ENCODE assay signal across 1 cellular context in the genomic region with DNA sequence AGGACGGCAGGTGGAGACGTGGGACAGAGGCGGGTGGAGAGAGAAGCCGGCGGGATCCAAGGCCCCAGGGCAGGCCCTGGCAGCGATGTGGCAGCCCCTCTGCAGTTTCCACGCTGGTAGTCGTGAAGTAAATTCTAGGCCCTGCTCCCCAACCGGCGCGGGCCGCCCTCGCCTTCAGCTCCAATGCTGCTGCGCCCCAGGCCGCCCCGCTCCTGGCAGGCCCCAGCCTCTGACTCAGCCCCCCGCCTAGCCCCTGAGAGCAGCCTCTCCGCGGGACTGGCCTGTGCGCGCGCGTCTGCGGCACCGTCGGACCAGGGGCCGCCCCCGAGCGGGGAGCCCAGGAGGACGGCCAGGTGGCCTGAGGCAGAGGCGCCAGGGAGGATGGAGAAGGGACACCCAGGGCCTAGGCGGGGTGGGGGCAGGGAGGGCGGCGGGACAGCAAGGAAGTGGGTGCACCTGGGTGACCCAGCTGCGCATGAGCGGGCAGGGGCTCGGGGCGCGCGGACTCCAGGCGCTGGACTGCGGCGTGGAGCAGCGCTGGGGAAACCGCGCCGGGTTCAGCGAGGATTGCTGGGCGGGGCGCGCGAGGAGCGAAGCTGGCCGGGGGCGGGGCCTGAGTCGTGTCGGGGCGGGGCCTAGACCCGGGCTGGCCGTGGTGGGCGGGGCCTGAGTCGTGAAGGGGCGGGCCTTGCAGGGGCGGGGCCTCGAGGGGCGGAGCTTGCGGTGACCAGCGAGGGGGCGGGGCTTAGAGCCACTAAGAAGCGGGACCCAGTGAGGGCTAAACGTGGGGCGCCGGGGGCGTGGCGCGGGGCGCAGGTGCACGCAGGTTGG.
TF ChIP-seq lines count a peak whose summit lies in the region.

No MANE protein-coding gene starts in this region.

TF ChIP-seq in HepG2, 621 proteins besides CTCF, POLR2A, EP300 and RAD21 (continued from another document and continues in another):
- TF ChIP-seq, protein P1, sequence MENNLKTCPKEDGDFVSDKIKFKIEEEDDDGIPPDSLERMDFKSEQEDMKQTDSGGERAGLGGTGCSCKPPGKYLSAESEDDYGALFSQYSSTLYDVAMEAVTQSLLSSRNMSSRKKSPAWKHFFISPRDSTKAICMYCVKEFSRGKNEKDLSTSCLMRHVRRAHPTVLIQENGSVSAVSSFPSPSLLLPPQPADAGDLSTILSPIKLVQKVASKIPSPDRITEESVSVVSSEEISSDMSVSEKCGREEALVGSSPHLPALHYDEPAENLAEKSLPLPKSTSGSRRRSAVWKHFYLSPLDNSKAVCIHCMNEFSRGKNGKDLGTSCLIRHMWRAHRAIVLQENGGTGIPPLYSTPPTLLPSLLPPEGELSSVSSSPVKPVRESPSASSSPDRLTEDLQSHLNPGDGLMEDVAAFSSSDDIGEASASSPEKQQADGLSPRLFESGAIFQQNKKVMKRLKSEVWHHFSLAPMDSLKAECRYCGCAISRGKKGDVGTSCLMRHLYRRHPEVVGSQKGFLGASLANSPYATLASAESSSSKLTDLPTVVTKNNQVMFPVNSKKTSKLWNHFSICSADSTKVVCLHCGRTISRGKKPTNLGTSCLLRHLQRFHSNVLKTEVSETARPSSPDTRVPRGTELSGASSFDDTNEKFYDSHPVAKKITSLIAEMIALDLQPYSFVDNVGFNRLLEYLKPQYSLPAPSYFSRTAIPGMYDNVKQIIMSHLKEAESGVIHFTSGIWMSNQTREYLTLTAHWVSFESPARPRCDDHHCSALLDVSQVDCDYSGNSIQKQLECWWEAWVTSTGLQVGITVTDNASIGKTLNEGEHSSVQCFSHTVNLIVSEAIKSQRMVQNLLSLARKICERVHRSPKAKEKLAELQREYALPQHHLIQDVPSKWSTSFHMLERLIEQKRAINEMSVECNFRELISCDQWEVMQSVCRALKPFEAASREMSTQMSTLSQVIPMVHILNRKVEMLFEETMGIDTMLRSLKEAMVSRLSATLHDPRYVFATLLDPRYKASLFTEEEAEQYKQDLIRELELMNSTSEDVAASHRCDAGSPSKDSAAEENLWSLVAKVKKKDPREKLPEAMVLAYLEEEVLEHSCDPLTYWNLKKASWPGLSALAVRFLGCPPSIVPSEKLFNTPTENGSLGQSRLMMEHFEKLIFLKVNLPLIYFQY (CRISPR knock-in tag; IDR thresholded peaks at IDR 0.05; ENCODE audit: borderline replicate concordance): no peak
- no peak for TF ChIP-seq ZNF746 (CRISPR knock-in tag; IDR thresholded peaks at IDR 0.05)
- no peak for TF ChIP-seq SRSF4 (IDR thresholded peaks at IDR 0.05; ENCODE audit: low read depth, low read length, poor library complexity, severe bottlenecking)
- no peak; the same call in 1 of the 2 replicates for TF ChIP-seq RFXAP (CRISPR knock-in tag; IDR thresholded peaks at IDR 0.05; ENCODE audit: borderline replicate concordance)
- peak; percentile 68; the same call in 1 of the 2 replicates for TF ChIP-seq HDAC1 (CRISPR knock-in tag; IDR thresholded peaks at IDR 0.05)
- TF ChIP-seq RXRB (CRISPR knock-in tag; IDR thresholded peaks at IDR 0.05; ENCODE audit: borderline replicate concordance): no peak
- TF ChIP-seq, protein P2, sequence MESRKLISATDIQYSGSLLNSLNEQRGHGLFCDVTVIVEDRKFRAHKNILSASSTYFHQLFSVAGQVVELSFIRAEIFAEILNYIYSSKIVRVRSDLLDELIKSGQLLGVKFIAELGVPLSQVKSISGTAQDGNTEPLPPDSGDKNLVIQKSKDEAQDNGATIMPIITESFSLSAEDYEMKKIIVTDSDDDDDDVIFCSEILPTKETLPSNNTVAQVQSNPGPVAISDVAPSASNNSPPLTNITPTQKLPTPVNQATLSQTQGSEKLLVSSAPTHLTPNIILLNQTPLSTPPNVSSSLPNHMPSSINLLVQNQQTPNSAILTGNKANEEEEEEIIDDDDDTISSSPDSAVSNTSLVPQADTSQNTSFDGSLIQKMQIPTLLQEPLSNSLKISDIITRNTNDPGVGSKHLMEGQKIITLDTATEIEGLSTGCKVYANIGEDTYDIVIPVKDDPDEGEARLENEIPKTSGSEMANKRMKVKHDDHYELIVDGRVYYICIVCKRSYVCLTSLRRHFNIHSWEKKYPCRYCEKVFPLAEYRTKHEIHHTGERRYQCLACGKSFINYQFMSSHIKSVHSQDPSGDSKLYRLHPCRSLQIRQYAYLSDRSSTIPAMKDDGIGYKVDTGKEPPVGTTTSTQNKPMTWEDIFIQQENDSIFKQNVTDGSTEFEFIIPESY (CRISPR knock-in tag; IDR thresholded peaks at IDR 0.05): no peak
- peak; percentile 21; the same call in 1 of the 2 replicates for TF ChIP-seq TARDBP (CRISPR knock-in tag; IDR thresholded peaks at IDR 0.05)
- no peak for TF ChIP-seq NCOA1 (CRISPR knock-in tag; IDR thresholded peaks at IDR 0.05)
- TF ChIP-seq ZNF614 (CRISPR knock-in tag; IDR thresholded peaks at IDR 0.05; ENCODE audit: borderline replicate concordance): no peak; the same call in 1 of the 2 replicates
- TF ChIP-seq, protein P3, sequence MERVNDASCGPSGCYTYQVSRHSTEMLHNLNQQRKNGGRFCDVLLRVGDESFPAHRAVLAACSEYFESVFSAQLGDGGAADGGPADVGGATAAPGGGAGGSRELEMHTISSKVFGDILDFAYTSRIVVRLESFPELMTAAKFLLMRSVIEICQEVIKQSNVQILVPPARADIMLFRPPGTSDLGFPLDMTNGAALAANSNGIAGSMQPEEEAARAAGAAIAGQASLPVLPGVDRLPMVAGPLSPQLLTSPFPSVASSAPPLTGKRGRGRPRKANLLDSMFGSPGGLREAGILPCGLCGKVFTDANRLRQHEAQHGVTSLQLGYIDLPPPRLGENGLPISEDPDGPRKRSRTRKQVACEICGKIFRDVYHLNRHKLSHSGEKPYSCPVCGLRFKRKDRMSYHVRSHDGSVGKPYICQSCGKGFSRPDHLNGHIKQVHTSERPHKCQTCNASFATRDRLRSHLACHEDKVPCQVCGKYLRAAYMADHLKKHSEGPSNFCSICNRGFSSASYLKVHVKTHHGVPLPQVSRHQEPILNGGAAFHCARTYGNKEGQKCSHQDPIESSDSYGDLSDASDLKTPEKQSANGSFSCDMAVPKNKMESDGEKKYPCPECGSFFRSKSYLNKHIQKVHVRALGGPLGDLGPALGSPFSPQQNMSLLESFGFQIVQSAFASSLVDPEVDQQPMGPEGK (CRISPR knock-in tag; IDR thresholded peaks at IDR 0.05): peak; percentile 80
- TF ChIP-seq RFX1 (IDR thresholded peaks at IDR 0.05): no peak
- TF ChIP-seq NR2F2 (IDR thresholded peaks at IDR 0.05; ENCODE audit: borderline replicate concordance, low read depth): no peak
- TF ChIP-seq RBM22 (optimal IDR thresholded peaks at IDR 0.05; ENCODE audit: low read length): no peak
- TF ChIP-seq ZSCAN29 (CRISPR knock-in tag; conservative IDR thresholded peaks at IDR 0.05): no peak
- peak; percentile 62; the same call in 1 of the 2 replicates for TF ChIP-seq ZNF317 (CRISPR knock-in tag; IDR thresholded peaks at IDR 0.05)
- TF ChIP-seq AGO2 (optimal IDR thresholded peaks at IDR 0.05; ENCODE audit: low read depth, low read length): peak; percentile 93
- TF ChIP-seq, protein P4, sequence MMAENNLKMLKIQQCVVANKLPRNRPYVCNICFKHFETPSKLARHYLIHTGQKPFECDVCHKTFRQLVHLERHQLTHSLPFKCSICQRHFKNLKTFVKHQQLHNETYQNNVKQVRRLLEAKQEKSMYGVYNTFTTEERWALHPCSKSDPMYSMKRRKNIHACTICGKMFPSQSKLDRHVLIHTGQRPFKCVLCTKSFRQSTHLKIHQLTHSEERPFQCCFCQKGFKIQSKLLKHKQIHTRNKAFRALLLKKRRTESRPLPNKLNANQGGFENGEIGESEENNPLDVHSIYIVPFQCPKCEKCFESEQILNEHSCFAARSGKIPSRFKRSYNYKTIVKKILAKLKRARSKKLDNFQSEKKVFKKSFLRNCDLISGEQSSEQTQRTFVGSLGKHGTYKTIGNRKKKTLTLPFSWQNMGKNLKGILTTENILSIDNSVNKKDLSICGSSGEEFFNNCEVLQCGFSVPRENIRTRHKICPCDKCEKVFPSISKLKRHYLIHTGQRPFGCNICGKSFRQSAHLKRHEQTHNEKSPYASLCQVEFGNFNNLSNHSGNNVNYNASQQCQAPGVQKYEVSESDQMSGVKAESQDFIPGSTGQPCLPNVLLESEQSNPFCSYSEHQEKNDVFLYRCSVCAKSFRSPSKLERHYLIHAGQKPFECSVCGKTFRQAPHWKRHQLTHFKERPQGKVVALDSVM (CRISPR knock-in tag; IDR thresholded peaks at IDR 0.05): peak; percentile 40; the same call in 1 of the 2 replicates
- TF ChIP-seq, protein P5, sequence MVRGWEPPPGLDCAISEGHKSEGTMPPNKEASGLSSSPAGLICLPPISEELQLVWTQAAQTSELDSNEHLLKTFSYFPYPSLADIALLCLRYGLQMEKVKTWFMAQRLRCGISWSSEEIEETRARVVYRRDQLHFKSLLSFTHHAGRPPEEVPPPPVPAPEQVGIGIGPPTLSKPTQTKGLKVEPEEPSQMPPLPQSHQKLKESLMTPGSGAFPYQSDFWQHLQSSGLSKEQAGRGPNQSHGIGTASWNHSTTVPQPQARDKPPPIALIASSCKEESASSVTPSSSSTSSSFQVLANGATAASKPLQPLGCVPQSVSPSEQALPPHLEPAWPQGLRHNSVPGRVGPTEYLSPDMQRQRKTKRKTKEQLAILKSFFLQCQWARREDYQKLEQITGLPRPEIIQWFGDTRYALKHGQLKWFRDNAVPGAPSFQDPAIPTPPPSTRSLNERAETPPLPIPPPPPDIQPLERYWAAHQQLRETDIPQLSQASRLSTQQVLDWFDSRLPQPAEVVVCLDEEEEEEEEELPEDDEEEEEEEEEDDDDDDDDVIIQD (CRISPR knock-in tag; IDR thresholded peaks at IDR 0.05; ENCODE audit: low read depth): peak; percentile 36
- TF ChIP-seq ZNF558 (CRISPR knock-in tag; IDR thresholded peaks at IDR 0.05; ENCODE audit: borderline replicate concordance): no peak
- TF ChIP-seq ZFP62 (CRISPR knock-in tag; IDR thresholded peaks at IDR 0.05): no peak
- TF ChIP-seq ZKSCAN8 (CRISPR knock-in tag; IDR thresholded peaks at IDR 0.05; ENCODE audit: borderline replicate concordance): no peak
- TF ChIP-seq SNAI1 (CRISPR knock-in tag; IDR thresholded peaks at IDR 0.05; ENCODE audit: borderline replicate concordance): no peak
- 0 out of 2 replicates have a peak, but pooled peaks have one; percentile 91 for TF ChIP-seq ZNF672 (CRISPR knock-in tag; IDR thresholded peaks at IDR 0.05)
- peak; percentile 40 for TF ChIP-seq YY1 (IDR thresholded peaks at IDR 0.05; ENCODE audit: insufficient read depth, insufficient replicate concordance, low read depth, low read length)
- TF ChIP-seq, protein P6, sequence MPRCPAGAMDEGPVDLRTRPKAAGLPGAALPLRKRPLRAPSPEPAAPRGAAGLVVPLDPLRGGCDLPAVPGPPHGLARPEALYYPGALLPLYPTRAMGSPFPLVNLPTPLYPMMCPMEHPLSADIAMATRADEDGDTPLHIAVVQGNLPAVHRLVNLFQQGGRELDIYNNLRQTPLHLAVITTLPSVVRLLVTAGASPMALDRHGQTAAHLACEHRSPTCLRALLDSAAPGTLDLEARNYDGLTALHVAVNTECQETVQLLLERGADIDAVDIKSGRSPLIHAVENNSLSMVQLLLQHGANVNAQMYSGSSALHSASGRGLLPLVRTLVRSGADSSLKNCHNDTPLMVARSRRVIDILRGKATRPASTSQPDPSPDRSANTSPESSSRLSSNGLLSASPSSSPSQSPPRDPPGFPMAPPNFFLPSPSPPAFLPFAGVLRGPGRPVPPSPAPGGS (CRISPR knock-in tag; IDR thresholded peaks at IDR 0.05): peak; percentile 88
- TF ChIP-seq SRSF1 (optimal IDR thresholded peaks at IDR 0.05; ENCODE audit: low read depth, low read length): peak; percentile 30
- no peak for TF ChIP-seq CBX2 (IDR thresholded peaks at IDR 0.05; ENCODE audit: low read depth, low read length)
- TF ChIP-seq CBX2 (CRISPR knock-in tag; IDR thresholded peaks at IDR 0.05; ENCODE audit: low read depth): 0 out of 2 replicates have a peak, but pooled peaks have one; percentile 38
- TF ChIP-seq, protein P7, sequence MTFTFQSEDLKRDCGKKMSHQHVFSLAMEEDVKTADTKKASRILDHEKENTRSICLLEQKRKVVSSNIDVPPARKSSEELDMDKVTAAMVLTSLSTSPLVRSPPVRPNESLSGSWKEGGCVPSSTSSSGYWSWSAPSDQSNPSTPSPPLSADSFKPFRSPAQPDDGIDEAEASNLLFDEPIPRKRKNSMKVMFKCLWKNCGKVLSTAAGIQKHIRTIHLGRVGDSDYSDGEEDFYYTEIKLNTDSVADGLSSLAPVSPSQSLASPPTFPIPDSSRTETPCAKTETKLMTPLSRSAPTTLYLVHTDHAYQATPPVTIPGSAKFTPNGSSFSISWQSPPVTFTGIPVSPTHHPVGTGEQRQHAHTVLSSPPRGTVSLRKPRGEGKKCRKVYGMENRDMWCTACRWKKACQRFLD (CRISPR knock-in tag; IDR thresholded peaks at IDR 0.05; ENCODE audit: borderline replicate concordance): peak; percentile 91; the same call in 1 of the 2 replicates
- TF ChIP-seq HOXD1 (CRISPR knock-in tag; IDR thresholded peaks at IDR 0.05): 0 out of 2 replicates have a peak, but pooled peaks have one; percentile 28
- TF ChIP-seq ZNF629 (CRISPR knock-in tag; conservative IDR thresholded peaks at IDR 0.05): no peak; the same call in 1 of the 2 replicates
- TF ChIP-seq, protein P8, sequence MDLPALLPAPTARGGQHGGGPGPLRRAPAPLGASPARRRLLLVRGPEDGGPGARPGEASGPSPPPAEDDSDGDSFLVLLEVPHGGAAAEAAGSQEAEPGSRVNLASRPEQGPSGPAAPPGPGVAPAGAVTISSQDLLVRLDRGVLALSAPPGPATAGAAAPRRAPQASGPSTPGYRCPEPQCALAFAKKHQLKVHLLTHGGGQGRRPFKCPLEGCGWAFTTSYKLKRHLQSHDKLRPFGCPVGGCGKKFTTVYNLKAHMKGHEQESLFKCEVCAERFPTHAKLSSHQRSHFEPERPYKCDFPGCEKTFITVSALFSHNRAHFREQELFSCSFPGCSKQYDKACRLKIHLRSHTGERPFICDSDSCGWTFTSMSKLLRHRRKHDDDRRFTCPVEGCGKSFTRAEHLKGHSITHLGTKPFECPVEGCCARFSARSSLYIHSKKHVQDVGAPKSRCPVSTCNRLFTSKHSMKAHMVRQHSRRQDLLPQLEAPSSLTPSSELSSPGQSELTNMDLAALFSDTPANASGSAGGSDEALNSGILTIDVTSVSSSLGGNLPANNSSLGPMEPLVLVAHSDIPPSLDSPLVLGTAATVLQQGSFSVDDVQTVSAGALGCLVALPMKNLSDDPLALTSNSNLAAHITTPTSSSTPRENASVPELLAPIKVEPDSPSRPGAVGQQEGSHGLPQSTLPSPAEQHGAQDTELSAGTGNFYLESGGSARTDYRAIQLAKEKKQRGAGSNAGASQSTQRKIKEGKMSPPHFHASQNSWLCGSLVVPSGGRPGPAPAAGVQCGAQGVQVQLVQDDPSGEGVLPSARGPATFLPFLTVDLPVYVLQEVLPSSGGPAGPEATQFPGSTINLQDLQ (CRISPR knock-in tag; IDR thresholded peaks at IDR 0.05): no peak
- TF ChIP-seq ZNF678 (CRISPR knock-in tag; IDR thresholded peaks at IDR 0.05): no peak
- TF ChIP-seq IRF2 (CRISPR knock-in tag; IDR thresholded peaks at IDR 0.05): peak; percentile 77
- TF ChIP-seq, protein P9, sequence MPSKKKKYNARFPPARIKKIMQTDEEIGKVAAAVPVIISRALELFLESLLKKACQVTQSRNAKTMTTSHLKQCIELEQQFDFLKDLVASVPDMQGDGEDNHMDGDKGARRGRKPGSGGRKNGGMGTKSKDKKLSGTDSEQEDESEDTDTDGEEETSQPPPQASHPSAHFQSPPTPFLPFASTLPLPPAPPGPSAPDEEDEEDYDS (CRISPR knock-in tag; IDR thresholded peaks at IDR 0.05): peak; percentile 31
- TF ChIP-seq SYNCRIP (IDR thresholded peaks at IDR 0.05; ENCODE audit: insufficient read depth, low read depth, low read length): no peak
- peak; percentile 73; the same call in 1 of the 2 replicates for TF ChIP-seq PAX8 (CRISPR knock-in tag; IDR thresholded peaks at IDR 0.05; ENCODE audit: borderline replicate concordance)
